In genomic region chr16:2282262-2282661, GRCh38 we compare ENCODE assay signal across 16 cellular contexts.
A peak's percentile ranks its signal among the peaks of the same experiment; 100 is the strongest.
DNase-seq lines count a peak whose midpoint lies in the region.
"Had no signal": no experiment of that assay in that cellular context is flagged by ENCODE, and none has a peak within 500 bp of the region (broad histone marks: within the 10 kb centered on the region; RNA-seq: fewer than 3 reads in every experiment).

No MANE protein-coding gene starts in this region.

- DNase-seq in NOMO-1 treated with DMSO at 0.1 percent for 48 hours (lab: John Stamatoyannopoulos, UW; ENCODE audit: unreplicated experiment) (peak; percentile 4), NOMO-1 treated with dmso at 0.1 percent for 144 hours (lab: John Stamatoyannopoulos, UW; ENCODE audit: unreplicated experiment) (no peak), RPMI8226 (peak; percentile 44), epidermal melanocyte (ENCODE audit: insufficient read length, low spot score) (peak; percentile 1), NCI-H1105 treated with DMSO at 0.1 percent for 48 hours (lab: John Stamatoyannopoulos, UW) (no peak), COLO829 (ENCODE audit: low spot score) (no peak)
- DNase-seq: AML-193; CD4-positive, alpha-beta T cell; CD8-positive, alpha-beta T cell; COR-L47; DMS153; DMS53; DMS79; DND-41; EL; GDM1 had no signal

Comparison
In these comparisons a context has a peak if more than half of its experiments do, and no peak if none do; other contexts are left out.
1. DNase-seq: peak in NOMO-1 treated with DMSO at 0.1 percent for 48 hours (single experiment), RPMI8226 (single experiment) and epidermal melanocyte (single experiment); none in NOMO-1 treated with dmso at 0.1 percent for 144 hours (single experiment), NCI-H1105 treated with DMSO at 0.1 percent for 48 hours (single experiment) and COLO829 (single experiment).